8 cellular contexts compared by ENCODE assay signal in genomic region chr19:30719189-30719990, GRCh38.
A peak's percentile ranks its signal among the peaks of the same experiment; 100 is the strongest.
DNase-seq lines count a peak whose midpoint lies in the region; ATAC-seq and TF ChIP-seq lines count a peak whose summit lies in the region.

No MANE protein-coding gene starts in this region.

- peaks cover 4 to 17% of the 10 kb centered on the region in 2 donors for H3K27me3 Mint-ChIP-seq in CD8-positive, alpha-beta memory T cell
- H3K27me3 Mint-ChIP-seq in progenitor cell of endocrine pancreas = peaks cover 21% of the 10 kb centered on the region

- H3K4me3 Mint-ChIP-seq in CD8-positive, alpha-beta memory T cell = peak overlapping the region; percentile 45 to 77 (median 63)
- peak overlapping the region; percentile 69 for H3K4me3 Mint-ChIP-seq in progenitor cell of endocrine pancreas (ENCODE audit: low read depth)

- H3K36me3 ChIP-seq in CD8-positive, alpha-beta memory T cell (ENCODE audit: insufficient read depth, low read length) = no peaks in the 10 kb centered on the region
- H3K36me3 ChIP-seq in HUES48 (ENCODE audit: control insufficient read depth, insufficient read depth, low read length) (no peaks in the 10 kb centered on the region), adipocyte (ENCODE audit: control insufficient read depth, insufficient read depth, low read length, severe bottlenecking) (no peaks in the 10 kb centered on the region)

- no peak overlapping the region for H3K4me3 ChIP-seq in CD8-positive, alpha-beta memory T cell (ENCODE audit: low read length)
- H3K4me3 ChIP-seq in HUES48 (ENCODE audit: low read depth, low read length) = peak overlapping the region; percentile 64
- peak overlapping the region; percentile 88 for H3K4me3 ChIP-seq in adipocyte (ENCODE audit: low read length)

- H3K4me1 Mint-ChIP-seq in CD8-positive, alpha-beta memory T cell = peaks cover 6 to 14% (median 10%) of the 10 kb centered on the region in 3 donors
- peaks cover 12% of the 10 kb centered on the region for H3K4me1 Mint-ChIP-seq in progenitor cell of endocrine pancreas (ENCODE audit: low read depth)

- no peaks in the 10 kb centered on the region for H3K27me3 ChIP-seq in CD8-positive, alpha-beta memory T cell (ENCODE audit: insufficient read depth, low read length, poor library complexity, severe bottlenecking)
- peaks cover 5% of the 10 kb centered on the region for H3K27me3 ChIP-seq in HUES48 (ENCODE audit: control insufficient read depth, insufficient read depth, low read length)
- H3K27me3 ChIP-seq in adipocyte (replicated peaks; ENCODE audit: control insufficient read depth, insufficient read depth, low read length) = peaks cover 6% of the 10 kb centered on the region

- POLR2A ChIA-PET in CD8-positive, alpha-beta memory T cell (lab: Charles Lee) = no interaction called here

- no peaks in the 10 kb centered on the region for H3K4me1 ChIP-seq in CD8-positive, alpha-beta memory T cell (ENCODE audit: insufficient read depth, low read length)
- H3K4me1 ChIP-seq in HUES48 (ENCODE audit: control insufficient read depth, insufficient read depth, low read length) = peaks cover 10% of the 10 kb centered on the region
- H3K4me1 ChIP-seq in adipocyte (ENCODE audit: control insufficient read depth, insufficient read depth, low read length) = peaks cover 8% of the 10 kb centered on the region

- no peak for TF ChIP-seq POLR2A in GM18505 (IDR thresholded peaks at IDR 0.05; ENCODE audit: borderline replicate concordance, extremely low read depth, insufficient read depth, insufficient read length)

- H3K9me3 Mint-ChIP-seq in CD8-positive, alpha-beta memory T cell = peaks cover 0 to 1% (median 0%) of the 10 kb centered on the region in 5 donors
- no peaks in the 10 kb centered on the region for H3K9me3 Mint-ChIP-seq in progenitor cell of endocrine pancreas (ENCODE audit: low read depth)

- no peaks in the 10 kb centered on the region for H3K36me3 Mint-ChIP-seq in CD8-positive, alpha-beta memory T cell
- H3K36me3 Mint-ChIP-seq in progenitor cell of endocrine pancreas (ENCODE audit: insufficient read depth) = no peaks in the 10 kb centered on the region

- no peak for DNase-seq in CD8-positive, alpha-beta memory T cell
- DNase-seq in adipocyte (ENCODE audit: low read depth) = peak; percentile 60
- DNase-seq in hepatic stellate cell (ENCODE audit: low spot score) = peak; percentile 19
- DNase-seq in progenitor cell of endocrine pancreas (ENCODE audit: low spot score, unreplicated experiment) = peak; percentile 24
- no peak for DNase-seq in stimulated activated CD4-positive, alpha-beta T cell treated with anti-CD3 and anti-CD28 coated beads, Interleukin-4, amount 100 ng/mL, for 1 hour

- ATAC-seq in HG02798 (IDR thresholded peaks at IDR 0.05; ENCODE audit: poor library complexity, unreplicated experiment) (no peak), GM18505 (IDR thresholded peaks at IDR 0.05; ENCODE audit: unreplicated experiment) (no peak)

- peak; percentile 35 for TF ChIP-seq CTCF in progenitor cell of endocrine pancreas (IDR thresholded peaks at IDR 0.05; ENCODE audit: unreplicated experiment)

- CTCF ChIA-PET in CD8-positive, alpha-beta memory T cell (lab: Charles Lee) = no interaction called here

- H3K27ac Mint-ChIP-seq in CD8-positive, alpha-beta memory T cell = no peak overlapping the region
- no peak overlapping the region for H3K27ac Mint-ChIP-seq in progenitor cell of endocrine pancreas

- H3K9ac ChIP-seq in HUES48 (ENCODE audit: low read depth, low read length) = peak overlapping the region; percentile 36; the same call in 1 of the 2 replicates
- peak overlapping the region; percentile 81 for H3K9ac ChIP-seq in adipocyte (ENCODE audit: low read length)

- H3K9me3 ChIP-seq in CD8-positive, alpha-beta memory T cell (ENCODE audit: low read length) = no peaks in the 10 kb centered on the region
- H3K9me3 ChIP-seq in HUES48 (ENCODE audit: control insufficient read depth, insufficient read depth, low read length) (no peaks in the 10 kb centered on the region), adipocyte (ENCODE audit: control insufficient read depth, low read length) (no peaks in the 10 kb centered on the region)

- no peak overlapping the region for H3K27ac ChIP-seq in CD8-positive, alpha-beta memory T cell (ENCODE audit: low read depth, low read length)
- H3K27ac ChIP-seq in HUES48 (ENCODE audit: low read depth, low read length) = no peak overlapping the region

Comparison
In these comparisons a context has a peak if more than half of its experiments do, and no peak if none do; other contexts are left out.
1. DNase-seq: peak in adipocyte (single experiment), hepatic stellate cell (single experiment) and progenitor cell of endocrine pancreas (single experiment); none in CD8-positive, alpha-beta memory T cell (0 of 5) and stimulated activated CD4-positive, alpha-beta T cell treated with anti-CD3 and anti-CD28 coated beads, Interleukin-4, amount 100 ng/mL, for 1 hour (single experiment).